ENCODE assay signal across 9 cellular contexts in the genomic region with DNA sequence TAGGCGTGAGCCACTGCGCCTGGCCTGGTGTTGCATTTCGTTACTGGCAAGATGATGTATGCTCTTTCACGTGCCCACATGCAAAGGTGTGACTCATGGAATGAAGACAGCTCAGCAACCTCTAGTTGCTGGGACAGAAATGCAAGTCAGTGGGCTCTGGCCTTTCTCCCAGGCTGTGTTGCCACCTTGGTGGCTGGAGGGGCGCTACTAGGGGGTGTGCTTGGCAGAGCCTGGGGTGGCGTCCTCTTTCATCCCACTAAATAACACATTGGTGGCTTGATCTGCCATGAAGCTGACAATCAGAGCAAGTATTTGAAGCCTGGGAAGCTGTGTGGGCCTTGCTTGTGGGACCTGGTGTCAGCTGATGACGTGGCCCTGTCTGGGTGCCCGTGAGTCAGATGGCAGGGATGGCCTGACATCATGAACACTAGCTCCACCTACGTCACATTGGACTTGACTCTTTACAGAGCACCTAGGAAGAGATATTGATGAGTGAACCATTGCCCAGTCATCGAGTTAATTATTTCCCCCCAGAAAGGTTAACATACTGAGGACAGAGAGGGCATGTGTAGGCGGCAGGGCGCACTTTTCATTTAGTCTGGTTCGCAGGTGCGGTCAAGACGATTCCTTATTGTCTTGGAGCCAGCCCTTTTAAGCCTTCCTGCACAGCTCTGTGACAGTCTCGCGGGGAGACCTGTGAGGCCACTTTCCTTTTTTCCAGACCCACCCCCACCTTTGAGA. TPM values are rescaled to one million over a fixed set of nuclear protein-coding genes. Genes with fewer than 3 reads are reported as not detected.
DNase-seq lines count a peak whose midpoint lies in the region; ATAC-seq and TF ChIP-seq lines count a peak whose summit lies in the region.
"Had no signal": no experiment of that assay in that cellular context is flagged by ENCODE, and none has a peak within 500 bp of the region (broad histone marks: within the 10 kb centered on the region; RNA-seq: fewer than 3 reads in every experiment).

No MANE protein-coding gene starts in this region.

- POLR2A ChIA-PET in activated CD4-positive, alpha-beta memory T cell treated with anti-CD3 and anti-CD28 coated beads for 36 hours (lab: Charles Lee), result interaction anchor here (0.8 kb wide), 1 partner anchor 715 kb away, joined by 3 read pairs; no protein-coding TSS in a partner anchor

- CTCF ChIA-PET in activated CD4-positive, alpha-beta memory T cell treated with anti-CD3 and anti-CD28 coated beads for 36 hours (lab: Charles Lee), result interaction anchor here (0.5 to 4.6 kb wide), 37 partner anchors 13 to 1488 kb away, joined by 3 to 27 read pairs (median 5); partner anchors contain the start of genes CLYBL, GGACT and ZIC2

- DNase-seq in activated T-cell treated with anti-CD3 and anti-CD28 coated beads for 48 hours (ENCODE audit: low read depth) (peak; percentile 41), activated T-cell treated with anti-CD3 and anti-CD28 coated beads for 4 hours (no peak), hepatocyte (ENCODE audit: low spot score) (peak; percentile 85), type B pancreatic cell (ENCODE audit: extremely low spot score, unreplicated experiment) (no peak), GM19238 (ENCODE audit: insufficient read length, low spot score) (no peak), right atrium auricular region (ENCODE audit: low spot score) (no peak)
- DNase-seq in activated CD4-positive, alpha-beta memory T cell treated with anti-CD3 and anti-CD28 coated beads for 36 hours, result peak; percentile 61

- H3K36me3 Mint-ChIP-seq in activated CD4-positive, alpha-beta memory T cell treated with anti-CD3 and anti-CD28 coated beads for 36 hours, result no peaks in the 10 kb centered on the region
- no peaks in the 10 kb centered on the region for H3K36me3 Mint-ChIP-seq in type B pancreatic cell

- intact Hi-C loops in activated CD4-positive, alpha-beta memory T cell treated with anti-CD3 and anti-CD28 coated beads for 36 hours (cut with micrococcal nuclease), result loop anchor here (1.0 to 10.0 kb wide), 17 partner anchors 49 to 1469 kb away; partner anchors contain the start of genes CLYBL, GGACT and PCCA

- H4K20me1 ChIP-seq in hepatocyte (ENCODE audit: insufficient read depth, poor library complexity, severe bottlenecking), result no peaks in the 10 kb centered on the region

- peak overlapping the region; percentile 67 for H3K4me2 ChIP-seq in hepatocyte

- ATAC-seq in GM18502 (IDR thresholded peaks at IDR 0.05; ENCODE audit: poor library complexity, unreplicated experiment), result no peak

- no peaks in the 10 kb centered on the region for H3K36me3 ChIP-seq in hepatocyte (replicated peaks; ENCODE audit: insufficient read depth, low read depth)
- H3K36me3 ChIP-seq in right atrium auricular region, result no peaks in the 10 kb centered on the region

- peaks cover 3% of the 10 kb centered on the region for H3K27me3 ChIP-seq in hepatocyte
- H3K27me3 ChIP-seq in right atrium auricular region, result no peaks in the 10 kb centered on the region

- H3K79me2 ChIP-seq in hepatocyte, result no peaks in the 10 kb centered on the region

- peak overlapping the region; percentile 93 for H3K27ac ChIP-seq in hepatocyte
- no peak overlapping the region for H3K27ac ChIP-seq in right atrium auricular region

- WGBS in hepatocyte (ENCODE audit: low lambda C conversion rate, missing lambda C conversion rate), result 69% methylated on average over 17 of the region's 17 CpGs

- peaks cover 41% of the 10 kb centered on the region for H3K4me1 Mint-ChIP-seq in activated CD4-positive, alpha-beta memory T cell treated with anti-CD3 and anti-CD28 coated beads for 36 hours (ENCODE audit: low read depth)
- H3K4me1 Mint-ChIP-seq in type B pancreatic cell (ENCODE audit: unreplicated experiment), result peaks cover 32% of the 10 kb centered on the region

- H3K4me1 ChIP-seq in hepatocyte (ENCODE audit: insufficient read depth) (peaks cover 14% of the 10 kb centered on the region), right atrium auricular region (peaks cover 0 to 10% of the 10 kb centered on the region in 2 donors)

- H3K9me3 Mint-ChIP-seq in activated CD4-positive, alpha-beta memory T cell treated with anti-CD3 and anti-CD28 coated beads for 36 hours, result no peaks in the 10 kb centered on the region
- H3K9me3 Mint-ChIP-seq in type B pancreatic cell, result no peaks in the 10 kb centered on the region
- H3K9me3 Mint-ChIP-seq: dendritic cell treated with granulocyte-macrophage colony-stimulating factor and Interleukin-4, amounts not matched to agents 40 ng/mL and 50 ng/mL, for 4 days had no signal

- TF ChIP-seq CTCF in hepatocyte (IDR thresholded peaks at IDR 0.05; ENCODE audit: poor library complexity) (no peak), type B pancreatic cell (conservative IDR thresholded peaks at IDR 0.05) (no peak), right atrium auricular region (IDR thresholded peaks at IDR 0.05) (no peak)

- H3K4me3 Mint-ChIP-seq in activated CD4-positive, alpha-beta memory T cell treated with anti-CD3 and anti-CD28 coated beads for 36 hours, result no peak overlapping the region
- peak overlapping the region; percentile 70 for H3K4me3 Mint-ChIP-seq in type B pancreatic cell
- H3K4me3 Mint-ChIP-seq: dendritic cell treated with granulocyte-macrophage colony-stimulating factor and Interleukin-4, amounts not matched to agents 40 ng/mL and 50 ng/mL, for 4 days had no signal

- H3K9me3 ChIP-seq in hepatocyte (ENCODE audit: low read depth) (no peaks in the 10 kb centered on the region), right atrium auricular region (no peaks in the 10 kb centered on the region)

- H3K27ac Mint-ChIP-seq in activated CD4-positive, alpha-beta memory T cell treated with anti-CD3 and anti-CD28 coated beads for 36 hours, result peak overlapping the region; percentile 38
- H3K27ac Mint-ChIP-seq in type B pancreatic cell, result peak overlapping the region; percentile 2
- H3K27ac Mint-ChIP-seq: dendritic cell treated with granulocyte-macrophage colony-stimulating factor and Interleukin-4, amounts not matched to agents 40 ng/mL and 50 ng/mL, for 4 days had no signal

- H3K4me3 ChIP-seq in hepatocyte (no peak overlapping the region), right atrium auricular region (no peak overlapping the region)

- H2AFZ ChIP-seq in hepatocyte, result peak overlapping the region; percentile 28

- H3K27me3 Mint-ChIP-seq in activated CD4-positive, alpha-beta memory T cell treated with anti-CD3 and anti-CD28 coated beads for 36 hours, result no peaks in the 10 kb centered on the region
- peaks cover 22% of the 10 kb centered on the region for H3K27me3 Mint-ChIP-seq in type B pancreatic cell

- H3K9me2 ChIP-seq in hepatocyte (replicated peaks; ENCODE audit: insufficient read depth), result no peaks in the 10 kb centered on the region

RNA-seq across cellular contexts. Expression of gene CLYBL, which starts 49.0 kb away (rescaled TPM):
- total RNA-seq in activated CD4-positive, alpha-beta memory T cell treated with anti-CD3 and anti-CD28 coated beads for 36 hours, result 1 to 10 TPM; 5.4 TPM
- total RNA-seq in hepatocyte (10.0 TPM in 2 replicates), type B pancreatic cell (ENCODE audit: low replicate concordance) (7.2 and 19.6 TPM in 2 replicates), right atrium auricular region (1 to 10 TPM; 7.8 to 9.9 TPM)
- polyA plus RNA-seq in hepatocyte, result 11.4 and 12.1 TPM in 2 replicates

Comparison
In these comparisons a context has a peak if more than half of its experiments do, and no peak if none do; other contexts are left out.
1. DNase-seq: peak in activated T-cell treated with anti-CD3 and anti-CD28 coated beads for 48 hours (single experiment), activated CD4-positive, alpha-beta memory T cell treated with anti-CD3 and anti-CD28 coated beads for 36 hours (single experiment) and hepatocyte (single experiment); none in activated T-cell treated with anti-CD3 and anti-CD28 coated beads for 4 hours (single experiment), type B pancreatic cell (single experiment), GM19238 (single experiment) and right atrium auricular region (single experiment).